2 cellular contexts compared by ENCODE assay signal in the genomic region with DNA sequence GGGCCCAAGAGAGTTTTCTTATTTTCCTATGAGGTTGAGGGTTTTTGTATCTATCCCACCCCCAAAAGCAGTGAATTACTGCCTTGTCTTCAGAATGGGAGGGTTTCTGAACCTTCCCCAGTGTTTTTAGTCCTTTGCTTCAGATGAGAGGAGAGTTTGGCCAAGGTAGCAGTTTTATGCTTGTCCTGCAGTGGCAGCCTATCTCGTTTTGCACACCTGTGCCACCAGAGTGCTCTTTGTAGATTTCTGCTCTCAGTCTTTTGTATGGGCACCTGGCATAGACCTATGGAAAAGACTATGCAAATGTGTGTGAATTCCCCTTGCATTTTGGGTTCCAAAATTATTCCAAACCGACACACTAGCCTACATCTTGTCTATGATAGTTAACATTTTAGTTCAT.
TF ChIP-seq lines count a peak whose summit lies in the region.

No MANE protein-coding gene starts in this region.

TF ChIP-seq in IMR-90, 13 proteins besides CTCF, POLR2A, EP300 and RAD21:
- no peak for TF ChIP-seq RFX5 (IDR thresholded peaks at IDR 0.05; ENCODE audit: low read depth, low read length)
- TF ChIP-seq MAFK (IDR thresholded peaks at IDR 0.05; ENCODE audit: low read depth, low read length), result no peak
- TF ChIP-seq MXI1 (IDR thresholded peaks at IDR 0.05; ENCODE audit: borderline replicate concordance, low read depth, low read length), result no peak
- TF ChIP-seq BHLHE40 (IDR thresholded peaks at IDR 0.05; ENCODE audit: low read depth, low read length), result no peak
- TF ChIP-seq, protein P1, sequence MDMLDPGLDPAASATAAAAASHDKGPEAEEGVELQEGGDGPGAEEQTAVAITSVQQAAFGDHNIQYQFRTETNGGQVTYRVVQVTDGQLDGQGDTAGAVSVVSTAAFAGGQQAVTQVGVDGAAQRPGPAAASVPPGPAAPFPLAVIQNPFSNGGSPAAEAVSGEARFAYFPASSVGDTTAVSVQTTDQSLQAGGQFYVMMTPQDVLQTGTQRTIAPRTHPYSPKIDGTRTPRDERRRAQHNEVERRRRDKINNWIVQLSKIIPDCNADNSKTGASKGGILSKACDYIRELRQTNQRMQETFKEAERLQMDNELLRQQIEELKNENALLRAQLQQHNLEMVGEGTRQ (IDR thresholded peaks at IDR 0.05; ENCODE audit: low read depth, low read length), result no peak
- TF ChIP-seq, protein P2, sequence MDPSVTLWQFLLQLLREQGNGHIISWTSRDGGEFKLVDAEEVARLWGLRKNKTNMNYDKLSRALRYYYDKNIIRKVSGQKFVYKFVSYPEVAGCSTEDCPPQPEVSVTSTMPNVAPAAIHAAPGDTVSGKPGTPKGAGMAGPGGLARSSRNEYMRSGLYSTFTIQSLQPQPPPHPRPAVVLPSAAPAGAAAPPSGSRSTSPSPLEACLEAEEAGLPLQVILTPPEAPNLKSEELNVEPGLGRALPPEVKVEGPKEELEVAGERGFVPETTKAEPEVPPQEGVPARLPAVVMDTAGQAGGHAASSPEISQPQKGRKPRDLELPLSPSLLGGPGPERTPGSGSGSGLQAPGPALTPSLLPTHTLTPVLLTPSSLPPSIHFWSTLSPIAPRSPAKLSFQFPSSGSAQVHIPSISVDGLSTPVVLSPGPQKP (IDR thresholded peaks at IDR 0.05; ENCODE audit: borderline replicate concordance, low read depth, low read length), result no peak
- TF ChIP-seq CHD1 (IDR thresholded peaks at IDR 0.05; ENCODE audit: low read depth, low read length), result no peak
- no peak for TF ChIP-seq SMC3 (IDR thresholded peaks at IDR 0.05; ENCODE audit: low read depth, low read length)
- no peak for TF ChIP-seq RCOR1 (IDR thresholded peaks at IDR 0.05; ENCODE audit: insufficient replicate concordance, low read length)
- TF ChIP-seq NFE2L2 (IDR thresholded peaks at IDR 0.05; ENCODE audit: low read depth, low read length), result no peak

TF ChIP-seq in WTC11, 78 proteins besides CTCF, POLR2A, EP300 and RAD21:
- TF ChIP-seq GTF2I (CRISPR knock-in tag; conservative IDR thresholded peaks at IDR 0.05) (no peak), NR3C1 (CRISPR knock-in tag; conservative IDR thresholded peaks at IDR 0.05; ENCODE audit: low read depth) (no peak), NFATC4 (CRISPR knock-in tag; IDR thresholded peaks at IDR 0.05) (no peak), IRF2 (CRISPR knock-in tag; IDR thresholded peaks at IDR 0.05; ENCODE audit: borderline replicate concordance, low read depth) (no peak), TCF7 (CRISPR knock-in tag; IDR thresholded peaks at IDR 0.05; ENCODE audit: low read depth) (no peak), OVOL2 (CRISPR knock-in tag; IDR thresholded peaks at IDR 0.05; ENCODE audit: borderline replicate concordance) (no peak), RELA (CRISPR knock-in tag; IDR thresholded peaks at IDR 0.05; ENCODE audit: borderline replicate concordance) (no peak), TEAD1 (CRISPR knock-in tag; IDR thresholded peaks at IDR 0.05) (no peak), ELF4 (CRISPR knock-in tag; IDR thresholded peaks at IDR 0.05; ENCODE audit: low read depth) (no peak)
- TF ChIP-seq, protein P3, sequence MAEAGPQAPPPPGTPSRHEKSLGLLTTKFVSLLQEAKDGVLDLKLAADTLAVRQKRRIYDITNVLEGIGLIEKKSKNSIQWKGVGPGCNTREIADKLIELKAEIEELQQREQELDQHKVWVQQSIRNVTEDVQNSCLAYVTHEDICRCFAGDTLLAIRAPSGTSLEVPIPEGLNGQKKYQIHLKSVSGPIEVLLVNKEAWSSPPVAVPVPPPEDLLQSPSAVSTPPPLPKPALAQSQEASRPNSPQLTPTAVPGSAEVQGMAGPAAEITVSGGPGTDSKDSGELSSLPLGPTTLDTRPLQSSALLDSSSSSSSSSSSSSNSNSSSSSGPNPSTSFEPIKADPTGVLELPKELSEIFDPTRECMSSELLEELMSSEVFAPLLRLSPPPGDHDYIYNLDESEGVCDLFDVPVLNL (CRISPR knock-in tag; IDR thresholded peaks at IDR 0.05; ENCODE audit: borderline replicate concordance, low read depth), result no peak
- TF ChIP-seq, protein P4, sequence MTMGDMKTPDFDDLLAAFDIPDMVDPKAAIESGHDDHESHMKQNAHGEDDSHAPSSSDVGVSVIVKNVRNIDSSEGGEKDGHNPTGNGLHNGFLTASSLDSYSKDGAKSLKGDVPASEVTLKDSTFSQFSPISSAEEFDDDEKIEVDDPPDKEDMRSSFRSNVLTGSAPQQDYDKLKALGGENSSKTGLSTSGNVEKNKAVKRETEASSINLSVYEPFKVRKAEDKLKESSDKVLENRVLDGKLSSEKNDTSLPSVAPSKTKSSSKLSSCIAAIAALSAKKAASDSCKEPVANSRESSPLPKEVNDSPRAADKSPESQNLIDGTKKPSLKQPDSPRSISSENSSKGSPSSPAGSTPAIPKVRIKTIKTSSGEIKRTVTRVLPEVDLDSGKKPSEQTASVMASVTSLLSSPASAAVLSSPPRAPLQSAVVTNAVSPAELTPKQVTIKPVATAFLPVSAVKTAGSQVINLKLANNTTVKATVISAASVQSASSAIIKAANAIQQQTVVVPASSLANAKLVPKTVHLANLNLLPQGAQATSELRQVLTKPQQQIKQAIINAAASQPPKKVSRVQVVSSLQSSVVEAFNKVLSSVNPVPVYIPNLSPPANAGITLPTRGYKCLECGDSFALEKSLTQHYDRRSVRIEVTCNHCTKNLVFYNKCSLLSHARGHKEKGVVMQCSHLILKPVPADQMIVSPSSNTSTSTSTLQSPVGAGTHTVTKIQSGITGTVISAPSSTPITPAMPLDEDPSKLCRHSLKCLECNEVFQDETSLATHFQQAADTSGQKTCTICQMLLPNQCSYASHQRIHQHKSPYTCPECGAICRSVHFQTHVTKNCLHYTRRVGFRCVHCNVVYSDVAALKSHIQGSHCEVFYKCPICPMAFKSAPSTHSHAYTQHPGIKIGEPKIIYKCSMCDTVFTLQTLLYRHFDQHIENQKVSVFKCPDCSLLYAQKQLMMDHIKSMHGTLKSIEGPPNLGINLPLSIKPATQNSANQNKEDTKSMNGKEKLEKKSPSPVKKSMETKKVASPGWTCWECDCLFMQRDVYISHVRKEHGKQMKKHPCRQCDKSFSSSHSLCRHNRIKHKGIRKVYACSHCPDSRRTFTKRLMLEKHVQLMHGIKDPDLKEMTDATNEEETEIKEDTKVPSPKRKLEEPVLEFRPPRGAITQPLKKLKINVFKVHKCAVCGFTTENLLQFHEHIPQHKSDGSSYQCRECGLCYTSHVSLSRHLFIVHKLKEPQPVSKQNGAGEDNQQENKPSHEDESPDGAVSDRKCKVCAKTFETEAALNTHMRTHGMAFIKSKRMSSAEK (CRISPR knock-in tag; IDR thresholded peaks at IDR 0.05; ENCODE audit: borderline replicate concordance), result no peak
